ENCODE assay signal across 8 cellular contexts in the genomic region with DNA sequence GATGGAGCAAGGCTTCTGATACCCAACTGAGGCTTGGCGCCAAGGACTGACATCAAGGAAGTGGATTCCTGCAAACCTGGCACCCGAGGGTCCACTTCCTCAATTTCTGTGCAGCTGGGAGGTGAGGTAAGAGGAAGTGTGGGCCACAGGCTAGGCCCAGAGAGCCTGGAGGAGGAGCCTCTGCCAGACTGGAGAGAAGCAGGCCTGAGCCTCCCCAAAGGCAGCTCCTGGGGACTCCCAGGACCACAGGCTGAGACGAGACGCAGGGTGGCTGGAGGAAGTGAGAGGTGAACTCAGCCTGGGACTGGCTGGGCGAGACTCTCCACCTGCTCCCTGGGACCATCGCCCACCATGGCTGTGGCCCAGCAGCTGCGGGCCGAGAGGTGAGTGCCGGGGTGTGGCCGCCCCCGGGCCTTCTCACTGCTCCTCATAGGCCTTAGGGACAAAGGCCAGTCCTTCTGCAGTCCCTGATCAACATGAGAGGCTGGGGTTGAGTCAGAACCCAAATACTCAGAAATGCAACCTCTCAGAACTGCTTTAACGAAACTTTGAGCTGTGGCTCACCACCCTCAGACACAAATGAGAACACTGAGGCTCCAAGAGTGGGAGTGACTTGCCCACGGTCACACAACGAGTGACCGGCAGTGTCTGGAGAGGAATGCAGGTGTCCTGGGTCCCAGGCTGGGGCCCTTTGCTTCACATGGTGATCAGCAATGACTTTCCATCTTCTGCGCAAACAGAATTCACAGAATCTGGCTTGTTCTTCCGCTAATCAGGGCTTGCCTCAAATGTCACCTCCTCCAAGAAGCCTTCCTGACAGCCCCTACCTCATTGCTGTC. TPM values are rescaled to one million over a fixed set of nuclear protein-coding genes. Genes with fewer than 3 reads are reported as not detected.
DNase-seq lines count a peak whose midpoint lies in the region; ATAC-seq and TF ChIP-seq lines count a peak whose summit lies in the region.

Gene NCF4, plus strand, starts transcription at position 186 of the 839 bp plus-strand sequence. Its CDS starts 166 bp downstream, at position 352.

- H3K9me3 ChIP-seq in lower lobe of right lung = no peaks in the 10 kb centered on the region
- no peaks in the 10 kb centered on the region for H3K9me3 ChIP-seq in thymus (ENCODE audit: control insufficient read depth)
- H3K9me3 ChIP-seq in WERI-Rb-1 (ENCODE audit: severe bottlenecking) = no peaks in the 10 kb centered on the region

- DNase-seq in KBM-7 = peak; percentile 99
- DNase-seq in activated T-helper 1 cell treated with Interleukin-2 at 50 U/mL for 16 hours (ENCODE audit: low read depth) = peak; percentile 13
- peak; percentile 88 for DNase-seq in lower lobe of right lung
- DNase-seq in WERI-Rb-1 = no peak
- no peak for DNase-seq in NCI-H82 treated with DMSO at 0.1 percent for 48 hours (lab: John Stamatoyannopoulos, UW; ENCODE audit: unreplicated experiment)

- H3K27ac ChIP-seq in lower lobe of right lung (peak within 1 kb of the TSS; percentile 85), thymus (ENCODE audit: low read depth) (peak within 1 kb of the TSS; percentile 48), WERI-Rb-1 (no peak within 1 kb of the TSS)

- H3K4me3 ChIP-seq in GM08714 (ENCODE audit: low read length) (peak within 1 kb of the TSS; percentile 61; the same call in 1 of the 2 replicates), lower lobe of right lung (peak within 1 kb of the TSS; percentile 49), thymus (ENCODE audit: low read length) (no peak within 1 kb of the TSS), WERI-Rb-1 (ENCODE audit: low read depth, low read length) (no peak within 1 kb of the TSS)

- intact Hi-C loops in lower lobe of right lung (cut with DNase I) = no loop called here

- 66% methylated on average over 17 of the region's 17 CpGs for WGBS in thymus

- H3K4me1 ChIP-seq in lower lobe of right lung = peaks cover 7% of the 10 kb centered on the region
- H3K4me1 ChIP-seq in thymus (ENCODE audit: control insufficient read depth, insufficient read depth, low read length) = no peaks in the 10 kb centered on the region

- no peak for TF ChIP-seq CTCF in lower lobe of right lung (IDR thresholded peaks at IDR 0.05)
- no peak for TF ChIP-seq CTCF in WERI-Rb-1 (IDR thresholded peaks at IDR 0.05; ENCODE audit: low read depth, low read length)

- H3K36me3 ChIP-seq in lower lobe of right lung = no peaks in the 10 kb centered on the region
- H3K36me3 ChIP-seq in thymus (ENCODE audit: control insufficient read depth, insufficient read depth) = no peaks in the 10 kb centered on the region
- no peaks in the 10 kb centered on the region for H3K36me3 ChIP-seq in WERI-Rb-1

- H3K27me3 ChIP-seq in lower lobe of right lung (ENCODE audit: low read depth) (no peaks in the 10 kb centered on the region), thymus (ENCODE audit: control insufficient read depth, insufficient read depth) (peaks cover 4% of the 10 kb centered on the region), WERI-Rb-1 (ENCODE audit: insufficient read depth, low read depth, severe bottlenecking) (peaks cover 33% of the 10 kb centered on the region)

- in situ Hi-C loops in KBM-7 (cut with MboI; ENCODE audit: low pct_unique_long_range_greater_than_20kb, low sequenced_read_pairs) = no loop called here

- ATAC-seq in GM21390 (IDR thresholded peaks at IDR 0.05; ENCODE audit: unreplicated experiment) (peak; percentile 65), lower lobe of right lung (peak; percentile 73 to 82)

RNA-seq across cellular contexts. Expression of gene NCF4, which starts in this region (rescaled TPM):
- 55.3 TPM for total RNA-seq in lower lobe of right lung
- 24.0 TPM for polyA plus RNA-seq in thymus

Comparison
In these comparisons a context has a peak if more than half of its experiments do, and no peak if none do; other contexts are left out.
1. H3K4me3 ChIP-seq: peak in GM08714 (single experiment) and lower lobe of right lung (single experiment); none in thymus (single experiment) and WERI-Rb-1 (single experiment).
2. DNase-seq: peak in KBM-7 (single experiment), activated T-helper 1 cell treated with Interleukin-2 at 50 U/mL for 16 hours (single experiment) and lower lobe of right lung (single experiment); none in WERI-Rb-1 (single experiment) and NCI-H82 treated with DMSO at 0.1 percent for 48 hours (single experiment).